ENCODE assay signal across 1 cellular context in genomic region chr19:50410109-50410508, GRCh38.
TF ChIP-seq lines count a peak whose summit lies in the region.

No MANE protein-coding gene starts in this region.

TF ChIP-seq in HEK293, 187 proteins besides CTCF, POLR2A, EP300 and RAD21:
- TF ChIP-seq ZNF580 (tag by site-specific recombination; IDR thresholded peaks at IDR 0.05) (peak; percentile 36; the same call in 1 of the 2 replicates), ZNF488 (tag by site-specific recombination; IDR thresholded peaks at IDR 0.05) (no peak)
